In the genomic region with DNA sequence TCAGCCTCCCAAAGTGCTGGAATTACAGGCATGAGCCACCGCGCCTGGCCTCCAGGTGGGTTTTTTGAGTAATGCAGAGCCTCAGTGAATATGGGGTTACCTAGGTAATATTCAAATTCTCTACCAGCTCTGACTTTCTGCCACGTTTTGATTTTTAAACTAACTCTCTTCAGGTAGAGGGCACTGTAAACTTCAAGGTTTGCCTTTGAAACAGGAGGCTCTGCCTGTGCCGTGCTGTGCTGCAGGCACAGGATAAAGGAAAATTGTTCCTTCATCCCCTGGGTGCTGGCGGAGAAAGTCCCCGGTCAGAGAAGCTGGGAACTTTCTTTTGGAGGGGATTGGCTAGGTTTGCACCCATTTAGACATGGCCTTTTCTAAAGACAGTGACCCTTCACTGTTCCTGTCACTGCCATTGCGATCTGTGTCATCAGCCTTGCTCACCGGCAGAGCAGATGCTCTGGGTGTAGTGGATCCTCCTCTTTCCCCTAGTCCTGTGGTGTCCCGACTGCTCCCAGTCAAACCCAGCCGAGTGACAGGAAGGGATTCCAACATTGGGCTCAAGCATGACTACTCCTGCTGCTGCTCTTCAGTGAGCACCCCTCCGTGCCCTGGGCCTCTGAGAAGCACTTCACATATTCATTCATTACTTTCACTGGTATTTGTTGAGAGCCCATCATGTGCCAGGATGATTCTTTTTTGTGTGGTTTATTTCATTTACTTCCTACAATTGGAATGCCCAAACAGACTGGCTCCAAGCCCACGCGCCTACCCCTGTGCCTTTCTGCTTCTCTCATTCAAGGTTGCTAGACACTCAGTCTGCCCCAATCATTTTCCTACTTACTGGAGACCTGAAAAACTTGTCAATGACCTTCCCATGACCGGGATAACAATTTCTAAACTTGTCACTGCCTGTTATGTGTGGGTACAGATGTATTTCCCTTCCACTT, we compare ENCODE assay signal across 11 cellular contexts.
DNase-seq lines count a peak whose midpoint lies in the region; TF ChIP-seq lines count a peak whose summit lies in the region.
"Had no signal": no experiment of that assay in that cellular context is flagged by ENCODE, and none has a peak within 500 bp of the region (broad histone marks: within the 10 kb centered on the region; RNA-seq: fewer than 3 reads in every experiment).

No MANE protein-coding gene starts in this region.

- H3K4me3 Mint-ChIP-seq in HFFc6: peak overlapping the region; percentile 68; the same call in 1 of the 2 replicates
- H3K4me3 Mint-ChIP-seq in activated CD4-positive, alpha-beta memory T cell treated with anti-CD3 and anti-CD28 coated beads, Interleukin-2, amount 10 ng/mL, durations not matched to agents 7 days and 5 days: peak overlapping the region; percentile 74

- H3K4me3 ChIP-seq in AG10803 (ENCODE audit: low read length): no peak overlapping the region
- H3K4me3 ChIP-seq: heart left ventricle had no signal

- H3K4me1 Mint-ChIP-seq in HFFc6 (ENCODE audit: low read depth): peaks cover 54% of the 10 kb centered on the region
- peaks cover 44% of the 10 kb centered on the region for H3K4me1 Mint-ChIP-seq in activated CD4-positive, alpha-beta memory T cell treated with anti-CD3 and anti-CD28 coated beads, Interleukin-2, amount 10 ng/mL, durations not matched to agents 7 days and 5 days

- CTCF ChIA-PET in activated CD4-positive, alpha-beta memory T cell treated with anti-CD3 and anti-CD28 coated beads, Interleukin-2, amount 10 ng/mL, durations not matched to agents 7 days and 5 days (lab: Charles Lee): interaction anchor here (0.6 to 1.3 kb wide), 5 partner anchors 10 to 856 kb away, joined by 3 to 4 read pairs (median 3); no protein-coding TSS in a partner anchor

- no peaks in the 10 kb centered on the region; the same call in 1 of the 2 replicates for H3K9me3 Mint-ChIP-seq in HFFc6
- peaks cover 6% of the 10 kb centered on the region for H3K9me3 Mint-ChIP-seq in activated CD4-positive, alpha-beta memory T cell treated with anti-CD3 and anti-CD28 coated beads, Interleukin-2, amount 10 ng/mL, durations not matched to agents 7 days and 5 days

- H3K27me3 Mint-ChIP-seq in HFFc6 (ENCODE audit: insufficient read depth): peaks cover 2% of the 10 kb centered on the region
- H3K27me3 Mint-ChIP-seq in activated CD4-positive, alpha-beta memory T cell treated with anti-CD3 and anti-CD28 coated beads, Interleukin-2, amount 10 ng/mL, durations not matched to agents 7 days and 5 days: no peaks in the 10 kb centered on the region

- DNase-seq in AG10803 (ENCODE audit: low read depth) (peak; percentile 49), HFFc6 (no peak), iPS-NIHi7 (ENCODE audit: extremely low spot score) (peak; percentile 32), OCI-M1 (lab: John Stamatoyannopoulos, UW) (no peak), UCSD-AML1 (lab: John Stamatoyannopoulos, UW; ENCODE audit: unreplicated experiment) (no peak), NCI-H446 treated with DMSO at 0.1 percent for 48 hours (lab: John Stamatoyannopoulos, UW) (no peak)
- DNase-seq in activated CD4-positive, alpha-beta memory T cell treated with anti-CD3 and anti-CD28 coated beads, Interleukin-2, amount 10 ng/mL, durations not matched to agents 7 days and 5 days: no peak
- DNase-seq in activated CD4-positive, CD25-positive, alpha-beta regulatory T cell (lab: John Stamatoyannopoulos, UW): no peak
- DNase-seq: heart left ventricle, NCI-H1105, nucleus accumbens had no signal

- POLR2A ChIA-PET in activated CD4-positive, alpha-beta memory T cell treated with anti-CD3 and anti-CD28 coated beads, Interleukin-2, amount 10 ng/mL, durations not matched to agents 7 days and 5 days (lab: Charles Lee): interaction anchor here (1.0 to 1.2 kb wide), 2 partner anchors 9 kb away, joined by 3 to 4 read pairs; no protein-coding TSS in a partner anchor

- peak overlapping the region; percentile 94 for H3K27ac Mint-ChIP-seq in HFFc6
- peak overlapping the region; percentile 87 for H3K27ac Mint-ChIP-seq in activated CD4-positive, alpha-beta memory T cell treated with anti-CD3 and anti-CD28 coated beads, Interleukin-2, amount 10 ng/mL, durations not matched to agents 7 days and 5 days

- H3K36me3 Mint-ChIP-seq in HFFc6 (ENCODE audit: low read depth): peaks cover 16% of the 10 kb centered on the region
- H3K36me3 Mint-ChIP-seq in activated CD4-positive, alpha-beta memory T cell treated with anti-CD3 and anti-CD28 coated beads, Interleukin-2, amount 10 ng/mL, durations not matched to agents 7 days and 5 days (ENCODE audit: low read depth): peaks cover 2% of the 10 kb centered on the region

- TF ChIP-seq CTCF in AG10803 (conservative IDR thresholded peaks at IDR 0.05; ENCODE audit: low read length) (no peak), HFFc6 (IDR thresholded peaks at IDR 0.05) (no peak; the same call in 1 of the 2 replicates)

Comparison
In these comparisons a context has a peak if more than half of its experiments do, and no peak if none do; other contexts are left out.
1. DNase-seq: peak in AG10803 (single experiment) and iPS-NIHi7 (single experiment); none in HFFc6 (single experiment), activated CD4-positive, alpha-beta memory T cell treated with anti-CD3 and anti-CD28 coated beads, Interleukin-2, amount 10 ng/mL, durations not matched to agents 7 days and 5 days (single experiment), OCI-M1 (single experiment), UCSD-AML1 (single experiment), NCI-H446 treated with DMSO at 0.1 percent for 48 hours (single experiment) and activated CD4-positive, CD25-positive, alpha-beta regulatory T cell (0 of 4).